In genomic region chr10:10903620-10904019, GRCh38 we compare ENCODE assay signal across 1 cellular context.
TF ChIP-seq lines count a peak whose summit lies in the region.

No MANE protein-coding gene starts in this region.

TF ChIP-seq in GM23338, 12 proteins besides CTCF, POLR2A, EP300 and RAD21 (continued from another document):
- TF ChIP-seq ZNF462 (CRISPR knock-in tag; IDR thresholded peaks at IDR 0.05) (no peak), ETS1 (IDR thresholded peaks at IDR 0.05) (no peak)
TF ChIP-seq in GM23338: peak in this region for 0.
